Comparison of ENCODE assay signal across 15 cellular contexts in the genomic region with DNA sequence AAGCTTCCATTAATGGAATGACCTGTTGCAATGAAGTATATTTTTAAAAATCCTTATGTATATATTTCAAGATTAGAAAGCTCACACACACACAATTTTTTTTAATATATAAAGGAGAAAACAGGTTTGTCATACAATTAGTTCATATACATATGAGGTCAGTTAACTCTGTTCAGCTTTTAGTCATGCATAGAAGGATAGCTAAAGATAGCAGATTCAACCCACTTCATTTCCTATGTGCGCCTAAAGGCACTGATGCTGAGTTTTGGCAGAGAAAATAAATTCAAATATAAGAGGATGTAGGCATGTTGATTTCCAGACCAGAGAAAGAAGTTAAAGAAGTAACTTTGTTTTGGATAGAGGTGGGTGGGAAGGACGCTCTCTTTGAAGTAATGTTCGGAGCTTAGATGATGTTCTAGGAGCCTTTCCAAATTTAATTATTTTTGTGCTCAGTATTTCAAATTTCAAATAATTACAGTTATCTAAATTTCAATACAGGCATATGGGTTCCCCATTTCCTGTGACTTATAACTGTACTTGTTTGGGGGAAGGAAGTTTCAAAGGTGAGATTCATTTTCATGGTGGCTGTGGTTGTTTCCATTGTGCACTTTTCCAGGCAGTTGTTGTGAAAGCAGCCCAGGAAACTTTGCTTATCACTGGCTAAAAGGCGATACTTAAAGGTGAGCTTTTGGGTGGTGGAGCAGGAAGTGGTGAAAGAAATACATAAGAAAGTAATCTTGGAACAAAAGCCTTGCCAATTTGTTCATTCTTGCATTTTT.
"Had no signal": no experiment of that assay in that cellular context is flagged by ENCODE, and none has a peak within 500 bp of the region (broad histone marks: within the 10 kb centered on the region; RNA-seq: fewer than 3 reads in every experiment).

No MANE protein-coding gene starts in this region.

- ATAC-seq: activated naive CD8-positive, alpha-beta T cell treated with anti-CD3 and anti-CD28 coated beads, Interleukin-2, amount 50 U/mL, for 24 hours; gastroesophageal sphincter; left lobe of liver; sciatic nerve; stimulated activated memory B cell treated with anti-CD40 and anti-IgM and Interleukin-4, amounts not matched to agents 10 μg/mL and 1 μg/mL and 100 μg/mL, for 72 hours had no signal

- DNase-seq: activated CD4-positive, alpha-beta memory T cell treated with anti-CD3 and anti-CD28 coated beads, Interleukin-2, amount 10 ng/mL, durations not matched to agents 7 days and 5 days; activated CD4-positive, alpha-beta T cell treated with anti-CD3 and anti-CD28 coated beads for 1 hour; activated naive CD4-positive, alpha-beta T cell; activated naive CD8-positive, alpha-beta T cell treated with anti-CD3 and anti-CD28 coated beads, Interleukin-2, amount 50 U/mL, for 24 hours; activated T-cell treated with anti-CD3 and anti-CD28 coated beads, Interleukin-2, amount 50 U/mL, for 48 hours; colonic mucosa; islet precursor cell; mammary epithelial cell; spleen; stimulated activated CD4-positive, alpha-beta T cell treated with anti-CD3 and anti-CD28 coated beads, Interleukin-1b, Interleukin-23, amount 100 ng/mL, for 48 hours had no signal

- FAIRE-seq: astrocyte had no signal
